Comparison of ENCODE assay signal across 36 cellular contexts in the genomic region with DNA sequence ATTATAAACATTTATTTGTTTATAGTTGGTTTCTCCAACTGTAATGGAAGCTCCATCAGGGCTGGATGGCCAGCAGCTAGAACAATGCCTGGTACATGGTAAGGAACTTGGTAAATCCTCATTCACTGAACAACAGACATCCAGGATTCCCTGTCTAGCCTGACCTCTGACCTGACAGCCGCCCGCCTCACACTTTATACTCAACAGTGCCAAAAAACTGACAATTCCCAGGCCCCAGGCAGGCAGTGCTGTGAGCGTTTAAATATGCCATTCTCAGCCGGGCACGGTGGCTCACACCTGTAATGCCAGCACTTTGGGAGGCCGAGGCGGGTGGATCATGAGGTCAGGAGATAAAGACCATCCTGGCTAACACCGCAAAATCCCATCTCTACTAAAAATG.
"Had no signal": no experiment of that assay in that cellular context is flagged by ENCODE, and none has a peak within 500 bp of the region (broad histone marks: within the 10 kb centered on the region; RNA-seq: fewer than 3 reads in every experiment).

No MANE protein-coding gene starts in this region.

- FAIRE-seq: astrocyte, TTC549 had no signal

- H3K27me3 Mint-ChIP-seq: activated B cell treated with CpG ODN at 0.5 μM for 24 hours; activated CD4-positive, alpha-beta memory T cell treated with anti-CD3 and anti-CD28 coated beads for 36 hours; activated CD4-positive, alpha-beta T cell treated with anti-CD3 and anti-CD28 coated beads, Interleukin-2, amount 10 ng/mL, durations not matched to agents 24 days and 14 days; activated CD8-positive, alpha-beta T cell treated with anti-CD3 and anti-CD28 coated beads for 36 hours; activated naive CD8-positive, alpha-beta T cell treated with anti-CD3 and anti-CD28 coated beads for 36 hours; activated T-helper 17 cell treated with anti-CD3 and anti-CD28 coated beads, Interleukin-2, amount 50 U/mL, for 72 hours; T-cell had no signal

- H3K36me3 ChIP-seq: adrenal gland, breast epithelium had no signal

- H3K27me3 ChIP-seq: adrenal gland, body of pancreas, brain microvascular endothelial cell, breast epithelium had no signal

- H3K27ac ChIP-seq: adrenal gland, body of pancreas, brain microvascular endothelial cell, breast epithelium, VCaP had no signal

- ATAC-seq: activated CD8-positive, alpha-beta T cell treated with anti-CD3 and anti-CD28 coated beads for 36 hours; activated naive CD4-positive, alpha-beta T cell treated with anti-CD3 and anti-CD28 coated beads, Interleukin-2, amount 50 U/mL, for 72 hours; activated T-cell treated with anti-CD3 and anti-CD28 coated beads, Interleukin-2, amount 50 U/mL, for 4 hours; activated T-cell treated with anti-CD3 and anti-CD28 coated beads, Interleukin-2, amount 50 U/mL, for 72 hours; activated T-helper 17 cell treated with anti-CD3 and anti-CD28 coated beads, Interleukin-2, amount 50 U/mL, for 72 hours; body of pancreas; T-cell had no signal

- H3K4me1 ChIP-seq: adrenal gland, body of pancreas, breast epithelium had no signal

- H3K9me3 ChIP-seq: adrenal gland, body of pancreas, breast epithelium had no signal

- H3K9me3 Mint-ChIP-seq: activated B cell treated with CpG ODN at 0.5 μM for 24 hours; activated CD4-positive, alpha-beta memory T cell treated with anti-CD3 and anti-CD28 coated beads for 36 hours; activated CD4-positive, alpha-beta T cell treated with anti-CD3 and anti-CD28 coated beads, Interleukin-2, amount 10 ng/mL, durations not matched to agents 24 days and 14 days; activated CD8-positive, alpha-beta T cell treated with anti-CD3 and anti-CD28 coated beads for 36 hours; activated naive CD4-positive, alpha-beta T cell treated with anti-CD3 and anti-CD28 coated beads for 36 hours; activated naive CD4-positive, alpha-beta T cell treated with anti-CD3 and anti-CD28 coated beads, Interleukin-2, amount 50 U/mL, for 72 hours; activated naive CD8-positive, alpha-beta T cell treated with anti-CD3 and anti-CD28 coated beads for 36 hours; activated T-cell treated with anti-CD3 and anti-CD28 coated beads, Interleukin-2, amount 50 U/mL, for 4 hours; activated T-cell treated with anti-CD3 and anti-CD28 coated beads, Interleukin-2, amount 50 U/mL, for 72 hours; activated T-helper 1 cell treated with anti-CD3 and anti-CD28 coated beads, Interleukin-12 subunit alpha, Interleukin-12 subunit beta, Interleukin-2, Interleukin-4 antibody, amounts not matched to agents 30 ng/mL and 10 ng/mL and 1 ng/mL, durations not matched to agents 14 hours and 24 hours and 36 hours; activated T-helper 17 cell treated with anti-CD3 and anti-CD28 coated beads, Interleukin-2, amount 50 U/mL, for 72 hours; T-cell; T-helper 2 cell treated with Interferon-gamma antibody and Interleukin-4, amounts not matched to agents 5 μg/mL and 100 μg/mL, for 36 hours had no signal

- H3K27ac Mint-ChIP-seq: activated B cell treated with CpG ODN at 0.5 μM for 24 hours; activated CD4-positive, alpha-beta memory T cell treated with anti-CD3 and anti-CD28 coated beads for 36 hours; activated CD4-positive, alpha-beta T cell treated with anti-CD3 and anti-CD28 coated beads, Interleukin-2, amount 10 ng/mL, durations not matched to agents 24 days and 14 days; activated CD8-positive, alpha-beta T cell treated with anti-CD3 and anti-CD28 coated beads for 36 hours; activated naive CD4-positive, alpha-beta T cell treated with anti-CD3 and anti-CD28 coated beads for 36 hours; activated naive CD8-positive, alpha-beta T cell treated with anti-CD3 and anti-CD28 coated beads for 36 hours; T-cell had no signal

- H3K4me3 ChIP-seq: adrenal gland, body of pancreas, breast epithelium had no signal

- H3K4me3 Mint-ChIP-seq: activated B cell treated with CpG ODN at 0.5 μM for 24 hours; activated CD4-positive, alpha-beta memory T cell treated with anti-CD3 and anti-CD28 coated beads for 36 hours; activated CD4-positive, alpha-beta T cell treated with anti-CD3 and anti-CD28 coated beads, Interleukin-2, amount 10 ng/mL, durations not matched to agents 24 days and 14 days; activated CD8-positive, alpha-beta T cell treated with anti-CD3 and anti-CD28 coated beads for 36 hours; activated naive CD4-positive, alpha-beta T cell treated with anti-CD3 and anti-CD28 coated beads for 36 hours; activated naive CD8-positive, alpha-beta T cell treated with anti-CD3 and anti-CD28 coated beads for 36 hours; activated T-cell treated with anti-CD3 and anti-CD28 coated beads, Interleukin-2, amount 50 U/mL, for 4 hours; activated T-cell treated with anti-CD3 and anti-CD28 coated beads, Interleukin-2, amount 50 U/mL, for 72 hours; activated T-helper 1 cell treated with anti-CD3 and anti-CD28 coated beads, Interleukin-12 subunit alpha, Interleukin-12 subunit beta, Interleukin-2, Interleukin-4 antibody, amounts not matched to agents 30 ng/mL and 10 ng/mL and 1 ng/mL, durations not matched to agents 14 hours and 24 hours and 36 hours; activated T-helper 17 cell treated with anti-CD3 and anti-CD28 coated beads, Interleukin-2, amount 50 U/mL, for 72 hours; T-cell; T-helper 2 cell treated with Interferon-gamma antibody and Interleukin-4, amounts not matched to agents 5 μg/mL and 100 μg/mL, for 36 hours had no signal

- DNase-seq: activated B cell treated with CpG ODN at 0.5 μM for 24 hours; activated CD4-positive, alpha-beta memory T cell treated with anti-CD3 and anti-CD28 coated beads for 36 hours; activated CD4-positive, alpha-beta T cell treated with anti-CD3 and anti-CD28 coated beads for 4 hours; activated CD4-positive, alpha-beta T cell treated with anti-CD3 and anti-CD28 coated beads, Interleukin-2, amount 10 ng/mL, durations not matched to agents 24 days and 14 days; activated CD4-positive, alpha-beta T cell treated with anti-CD3 and anti-CD28 coated beads, Interleukin-2, amount 50 U/mL, for 1 hour; activated CD4-positive, alpha-beta T cell treated with anti-CD3 and anti-CD28 coated beads, Interleukin-2, amount 50 U/mL, for 4 hours; activated CD4-positive, CD25-positive, alpha-beta regulatory T cell treated with anti-CD3 and anti-CD28 coated beads, Interleukin-2, amount 50 U/mL, for 72 hours; activated CD8-positive, alpha-beta memory T cell treated with anti-CD3 and anti-CD28 coated beads, Interleukin-2, amount 50 U/mL, for 4 hours; activated CD8-positive, alpha-beta T cell treated with anti-CD3 and anti-CD28 coated beads for 36 hours; activated effector memory CD4-positive, alpha-beta T cell treated with anti-CD3 and anti-CD28 coated beads, Interleukin-2, amount 50 U/mL, for 16 hours; activated gamma-delta T cell treated with Interleukin-2 at 50 U/mL for 16 hours; activated naive CD4-positive, alpha-beta T cell; activated naive CD4-positive, alpha-beta T cell treated with anti-CD3 and anti-CD28 coated beads for 36 hours; activated naive CD4-positive, alpha-beta T cell treated with anti-CD3 and anti-CD28 coated beads, Interleukin-2, amount 50 U/mL, for 16 hours; activated naive CD8-positive, alpha-beta T cell treated with anti-CD3 and anti-CD28 coated beads for 36 hours; activated T-cell treated with anti-CD3 and anti-CD28 coated beads for 4 hours; activated T-cell treated with anti-CD3 and anti-CD28 coated beads, Interleukin-2, amount 50 U/mL, for 1 hour; activated T-cell treated with anti-CD3 and anti-CD28 coated beads, Interleukin-2, amount 50 U/mL, for 4 hours; activated T-cell treated with anti-CD3 and anti-CD28 coated beads, Interleukin-2, amount 50 U/mL, for 72 hours; amniotic stem cell; aorta; body of pancreas; brain microvascular endothelial cell; central memory CD4-positive, alpha-beta T cell; T-cell; T-helper 2 cell; T-helper 9 cell had no signal
